Comparison of ENCODE assay signal across 27 cellular contexts in genomic region chr1:5405263-5405662, GRCh38.
"Had no signal": no experiment of that assay in that cellular context is flagged by ENCODE, and none has a peak within 500 bp of the region (broad histone marks: within the 10 kb centered on the region; RNA-seq: fewer than 3 reads in every experiment).

No MANE protein-coding gene starts in this region.

- ATAC-seq: left colon; left lung; natural killer cell; stimulated activated effector memory CD8-positive, alpha-beta T cell treated with anti-CD3 and anti-CD28 coated beads, Interleukin-12 subunit alpha, Interleukin-12 subunit beta, amount 100 ng/mL, for 72 hours had no signal

- DNase-seq: hippocampal formation; immature natural killer cell; kidney; left colon; left lung; lower lobe of right lung; mammary epithelial cell; mesenchymal stem cell; naive B cell; natural killer cell; ovary; retina; right cardiac atrium; sigmoid colon; small intestine; spleen; stimulated activated CD4-positive, alpha-beta T cell treated with anti-CD3 and anti-CD28 coated beads, Interleukin-4, amount 100 ng/mL, for 24 hours; stimulated activated naive CD4-positive, alpha-beta T cell; tibial artery; trophoblast cell; upper lobe of right lung had no signal

- H3K4me1 ChIP-seq: left lung, lower lobe of right lung, prostate gland, sigmoid colon, spleen, suprapubic skin, tibial artery, upper lobe of right lung had no signal

- H3K36me3 ChIP-seq: left lung, lower lobe of right lung, ovary, prostate gland, sigmoid colon, spleen, suprapubic skin, thoracic aorta, tibial artery, upper lobe of right lung had no signal

- H3K4me3 ChIP-seq: left lung, lower lobe of right lung, ovary, prostate gland, sigmoid colon, spleen, suprapubic skin, thoracic aorta, tibial artery, upper lobe of right lung had no signal

- H3K9me3 Mint-ChIP-seq: mesothelial cell of epicardium; natural killer cell; stimulated activated effector memory CD8-positive, alpha-beta T cell treated with anti-CD3 and anti-CD28 coated beads, Interleukin-12 subunit alpha, Interleukin-12 subunit beta, amount 100 ng/mL, for 72 hours; stimulated activated naive CD8-positive, alpha-beta T cell treated with anti-CD3 and anti-CD28 coated beads, Interleukin-15, Interleukin-2, amounts not matched to agents 100 ng/mL and 50 ng/mL, for 24 hours had no signal

- H3K27me3 Mint-ChIP-seq: stimulated activated naive CD8-positive, alpha-beta T cell treated with anti-CD3 and anti-CD28 coated beads, Interleukin-15, Interleukin-2, amounts not matched to agents 100 ng/mL and 50 ng/mL, for 24 hours had no signal

- H3K9me3 ChIP-seq: left lung, lower lobe of right lung, ovary, prostate gland, sigmoid colon, suprapubic skin, thoracic aorta, tibial artery, upper lobe of right lung had no signal

- H3K4me3 Mint-ChIP-seq: immature natural killer cell; mesothelial cell of epicardium; naive B cell; natural killer cell; stimulated activated effector memory CD8-positive, alpha-beta T cell treated with anti-CD3 and anti-CD28 coated beads, Interleukin-12 subunit alpha, Interleukin-12 subunit beta, amount 100 ng/mL, for 72 hours; stimulated activated naive CD8-positive, alpha-beta T cell treated with anti-CD3 and anti-CD28 coated beads, Interleukin-15, Interleukin-2, amounts not matched to agents 100 ng/mL and 50 ng/mL, for 24 hours had no signal

- H3K27ac ChIP-seq: left lung, lower lobe of right lung, ovary, prostate gland, sigmoid colon, spleen, suprapubic skin, thoracic aorta, tibial artery, upper lobe of right lung had no signal

- H3K36me3 Mint-ChIP-seq: immature natural killer cell; mesothelial cell of epicardium; naive B cell; natural killer cell; stimulated activated effector memory CD8-positive, alpha-beta T cell treated with anti-CD3 and anti-CD28 coated beads, Interleukin-12 subunit alpha, Interleukin-12 subunit beta, amount 100 ng/mL, for 72 hours had no signal

- H3K27me3 ChIP-seq: left lung, ovary, sigmoid colon, suprapubic skin, tibial artery, upper lobe of right lung had no signal

- H3K4me1 Mint-ChIP-seq: immature natural killer cell; mesothelial cell of epicardium; naive B cell; natural killer cell; stimulated activated effector memory CD8-positive, alpha-beta T cell treated with anti-CD3 and anti-CD28 coated beads, Interleukin-12 subunit alpha, Interleukin-12 subunit beta, amount 100 ng/mL, for 72 hours had no signal

- H3K27ac Mint-ChIP-seq: immature natural killer cell; mesothelial cell of epicardium; naive B cell; natural killer cell; stimulated activated effector memory CD8-positive, alpha-beta T cell treated with anti-CD3 and anti-CD28 coated beads, Interleukin-12 subunit alpha, Interleukin-12 subunit beta, amount 100 ng/mL, for 72 hours; stimulated activated naive CD8-positive, alpha-beta T cell treated with anti-CD3 and anti-CD28 coated beads, Interleukin-15, Interleukin-2, amounts not matched to agents 100 ng/mL and 50 ng/mL, for 24 hours had no signal
